34 cellular contexts compared by ENCODE assay signal in genomic region chr6:46312657-46313056, GRCh38.
"Had no signal": no experiment of that assay in that cellular context is flagged by ENCODE, and none has a peak within 500 bp of the region (broad histone marks: within the 10 kb centered on the region; RNA-seq: fewer than 3 reads in every experiment).

No MANE protein-coding gene starts in this region.

- H3K4me1 Mint-ChIP-seq: neural progenitor cell, T-helper 17 cell had no signal

- H3K4me1 ChIP-seq: breast epithelium, esophagus squamous epithelium, neural progenitor cell, sigmoid colon, thyroid gland, upper lobe of right lung had no signal

- H3K9me3 Mint-ChIP-seq: activated CD4-positive, alpha-beta memory T cell treated with anti-CD3 and anti-CD28 coated beads for 36 hours; activated naive CD4-positive, alpha-beta T cell treated with anti-CD3 and anti-CD28 coated beads for 36 hours; activated naive CD8-positive, alpha-beta T cell treated with anti-CD3 and anti-CD28 coated beads, Interleukin-2, amount 10 ng/mL, durations not matched to agents 7 days and 5 days; activated T-helper 1 cell treated with anti-CD3 and anti-CD28 coated beads, Interleukin-12 subunit alpha, Interleukin-12 subunit beta, Interleukin-2, Interleukin-4 antibody, amounts not matched to agents 30 ng/mL and 10 ng/mL and 1 ng/mL, durations not matched to agents 14 hours and 24 hours and 36 hours; central memory CD8-positive, alpha-beta T cell; dendritic cell treated with granulocyte-macrophage colony-stimulating factor and Interleukin-4, amounts not matched to agents 40 ng/mL and 50 ng/mL, for 4 days; natural killer cell; neural progenitor cell; stimulated activated effector memory CD8-positive, alpha-beta T cell treated with anti-CD3 and anti-CD28 coated beads, Interleukin-12 subunit alpha, Interleukin-12 subunit beta, amount 100 ng/mL, for 72 hours; stimulated activated naive CD8-positive, alpha-beta T cell treated with anti-CD3 and anti-CD28 coated beads, Interleukin-15, Interleukin-2, amounts not matched to agents 100 ng/mL and 50 ng/mL, for 24 hours had no signal

- H3K36me3 ChIP-seq: breast epithelium, esophagus squamous epithelium, heart right ventricle, neural progenitor cell, sigmoid colon, thyroid gland, upper lobe of right lung, WERI-Rb-1 had no signal

- DNase-seq: activated CD4-positive, alpha-beta memory T cell treated with anti-CD3 and anti-CD28 coated beads for 36 hours; activated CD4-positive, alpha-beta T cell treated with anti-CD3 and anti-CD28 coated beads, Interleukin-2, amount 10 ng/mL, durations not matched to agents 24 days and 14 days; activated CD4-positive, CD25-positive, alpha-beta regulatory T cell treated with anti-CD3 and anti-CD28 coated beads, Interleukin-2, amount 50 U/mL, for 72 hours; activated CD8-positive, alpha-beta memory T cell treated with anti-CD3 and anti-CD28 coated beads, Interleukin-2, amount 50 U/mL, for 4 hours; activated effector memory CD4-positive, alpha-beta T cell treated with anti-CD3 and anti-CD28 coated beads, Interleukin-2, amount 50 U/mL, for 16 hours; activated naive CD4-positive, alpha-beta T cell treated with anti-CD3 and anti-CD28 coated beads for 36 hours; activated naive CD8-positive, alpha-beta T cell treated with anti-CD3 and anti-CD28 coated beads, Interleukin-2, amount 10 ng/mL, durations not matched to agents 7 days and 5 days; activated T-cell treated with anti-CD3 and anti-CD28 coated beads, Interleukin-2, amount 50 U/mL, for 1 hour; amniotic stem cell; effector CD4-positive, alpha-beta T cell; esophagus squamous epithelium; heart right ventricle; mesendoderm; natural killer cell; posterior cingulate gyrus; sigmoid colon; small intestine; stimulated activated CD4-positive, alpha-beta T cell treated with anti-CD3 and anti-CD28 coated beads, Interleukin-4, amount 100 ng/mL, for 24 hours; substantia nigra; T-helper 17 cell; T1000; upper lobe of right lung; WERI-Rb-1 had no signal

- H3K27ac ChIP-seq: breast epithelium, epithelial cell of prostate, esophagus squamous epithelium, neural progenitor cell, sigmoid colon, thyroid gland, upper lobe of right lung, WERI-Rb-1 had no signal

- H3K27ac Mint-ChIP-seq: activated CD4-positive, alpha-beta memory T cell treated with anti-CD3 and anti-CD28 coated beads for 36 hours; activated CD4-positive, alpha-beta T cell treated with anti-CD3 and anti-CD28 coated beads, Interleukin-2, amount 10 ng/mL, durations not matched to agents 24 days and 14 days; activated naive CD4-positive, alpha-beta T cell treated with anti-CD3 and anti-CD28 coated beads for 36 hours; activated naive CD8-positive, alpha-beta T cell treated with anti-CD3 and anti-CD28 coated beads, Interleukin-2, amount 10 ng/mL, durations not matched to agents 7 days and 5 days; activated T-helper 1 cell treated with anti-CD3 and anti-CD28 coated beads, Interleukin-12 subunit alpha, Interleukin-12 subunit beta, Interleukin-2, Interleukin-4 antibody, amounts not matched to agents 30 ng/mL and 10 ng/mL and 1 ng/mL, durations not matched to agents 14 hours and 24 hours and 36 hours; dendritic cell treated with granulocyte-macrophage colony-stimulating factor and Interleukin-4, amounts not matched to agents 40 ng/mL and 50 ng/mL, for 4 days; natural killer cell; neural progenitor cell; stimulated activated effector memory CD8-positive, alpha-beta T cell treated with anti-CD3 and anti-CD28 coated beads, Interleukin-12 subunit alpha, Interleukin-12 subunit beta, amount 100 ng/mL, for 72 hours; stimulated activated naive CD8-positive, alpha-beta T cell treated with anti-CD3 and anti-CD28 coated beads, Interleukin-15, Interleukin-2, amounts not matched to agents 100 ng/mL and 50 ng/mL, for 24 hours; T-helper 17 cell had no signal

- H3K9me3 ChIP-seq: breast epithelium, esophagus squamous epithelium, heart right ventricle, sigmoid colon, thyroid gland, upper lobe of right lung had no signal

- H3K4me3 Mint-ChIP-seq: activated CD4-positive, alpha-beta memory T cell treated with anti-CD3 and anti-CD28 coated beads for 36 hours; activated CD4-positive, alpha-beta T cell treated with anti-CD3 and anti-CD28 coated beads, Interleukin-2, amount 10 ng/mL, durations not matched to agents 24 days and 14 days; activated naive CD4-positive, alpha-beta T cell treated with anti-CD3 and anti-CD28 coated beads for 36 hours; activated naive CD8-positive, alpha-beta T cell treated with anti-CD3 and anti-CD28 coated beads, Interleukin-2, amount 10 ng/mL, durations not matched to agents 7 days and 5 days; activated T-helper 1 cell treated with anti-CD3 and anti-CD28 coated beads, Interleukin-12 subunit alpha, Interleukin-12 subunit beta, Interleukin-2, Interleukin-4 antibody, amounts not matched to agents 30 ng/mL and 10 ng/mL and 1 ng/mL, durations not matched to agents 14 hours and 24 hours and 36 hours; central memory CD8-positive, alpha-beta T cell; dendritic cell treated with granulocyte-macrophage colony-stimulating factor and Interleukin-4, amounts not matched to agents 40 ng/mL and 50 ng/mL, for 4 days; natural killer cell; neural progenitor cell; stimulated activated effector memory CD8-positive, alpha-beta T cell treated with anti-CD3 and anti-CD28 coated beads, Interleukin-12 subunit alpha, Interleukin-12 subunit beta, amount 100 ng/mL, for 72 hours; stimulated activated naive CD8-positive, alpha-beta T cell treated with anti-CD3 and anti-CD28 coated beads, Interleukin-15, Interleukin-2, amounts not matched to agents 100 ng/mL and 50 ng/mL, for 24 hours; T-helper 17 cell had no signal

- H3K27me3 Mint-ChIP-seq: central memory CD8-positive, alpha-beta T cell; dendritic cell treated with granulocyte-macrophage colony-stimulating factor and Interleukin-4, amounts not matched to agents 40 ng/mL and 50 ng/mL, for 4 days had no signal

- H3K4me3 ChIP-seq: breast epithelium, esophagus squamous epithelium, heart right ventricle, lung, neural progenitor cell, sigmoid colon, thyroid gland, upper lobe of right lung had no signal

- H3K27me3 ChIP-seq: breast epithelium, esophagus squamous epithelium, heart right ventricle, neural progenitor cell, sigmoid colon, thyroid gland, upper lobe of right lung had no signal

- H3K36me3 Mint-ChIP-seq: activated CD4-positive, alpha-beta memory T cell treated with anti-CD3 and anti-CD28 coated beads for 36 hours; activated naive CD8-positive, alpha-beta T cell treated with anti-CD3 and anti-CD28 coated beads, Interleukin-2, amount 10 ng/mL, durations not matched to agents 7 days and 5 days; natural killer cell; neural progenitor cell; stimulated activated effector memory CD8-positive, alpha-beta T cell treated with anti-CD3 and anti-CD28 coated beads, Interleukin-12 subunit alpha, Interleukin-12 subunit beta, amount 100 ng/mL, for 72 hours had no signal

- ATAC-seq: left lobe of liver; natural killer cell; stimulated activated effector memory CD8-positive, alpha-beta T cell treated with anti-CD3 and anti-CD28 coated beads, Interleukin-12 subunit alpha, Interleukin-12 subunit beta, amount 100 ng/mL, for 72 hours; T-helper 17 cell; upper lobe of right lung had no signal
